In the genomic region with DNA sequence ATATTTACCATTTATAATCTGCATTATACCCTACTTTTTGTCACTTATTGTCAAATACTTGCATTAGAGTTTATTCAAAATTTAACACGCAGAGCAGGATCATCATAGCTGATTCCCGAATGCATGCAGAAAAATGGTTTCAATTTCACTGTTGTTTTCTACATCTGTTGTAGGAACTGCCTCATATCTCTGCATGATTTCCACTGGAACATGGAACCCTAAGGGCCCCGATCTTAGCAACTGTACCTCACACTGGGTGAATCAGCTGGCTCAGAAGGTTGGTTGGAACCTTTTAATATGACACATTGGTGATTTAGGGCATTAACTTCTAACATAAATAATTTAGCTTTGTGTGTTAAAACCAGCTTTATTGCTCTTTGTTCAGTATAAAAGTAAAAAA, we compare ENCODE assay signal across 23 cellular contexts.
A peak's percentile ranks its signal among the peaks of the same experiment; 100 is the strongest.
DNase-seq lines count a peak whose midpoint lies in the region; ATAC-seq, FAIRE-seq and TF ChIP-seq lines count a peak whose summit lies in the region.
"Had no signal": no experiment of that assay in that cellular context is flagged by ENCODE, and none has a peak within 500 bp of the region (broad histone marks: within the 10 kb centered on the region; RNA-seq: fewer than 3 reads in every experiment).

No MANE protein-coding gene starts in this region.

- no peak for TF ChIP-seq CTCF in foreskin fibroblast (IDR thresholded peaks at IDR 0.05; ENCODE audit: low read depth, low read length)
- no peak for TF ChIP-seq CTCF in brain microvascular endothelial cell (IDR thresholded peaks at IDR 0.05; ENCODE audit: low read depth, low read length, missing control alignments)

- H3K4me3 ChIP-seq in foreskin fibroblast (ENCODE audit: low read depth in 1 of 2, low read length in 2 of 2) (peak overlapping the region; percentile 0 to 35), brain microvascular endothelial cell (ENCODE audit: low read depth, low read length) (no peak overlapping the region)
- H3K4me3 ChIP-seq: PC-9 had no signal

- H3K27ac ChIP-seq in brain microvascular endothelial cell = no peak overlapping the region
- H3K27ac ChIP-seq: 22Rv1, PC-9, RWPE1 had no signal

- no peak for FAIRE-seq in GM19239 (lab: Jason Lieb, UNC)
- FAIRE-seq: H1, HepG2 had no signal

- DNase-seq in NCI-H1694 treated with DMSO at 0.1 percent for 48 hours (lab: John Stamatoyannopoulos, UW) (peak; percentile 17), NCI-H1694 (lab: John Stamatoyannopoulos, UW) (no peak), OCI-M1 (lab: John Stamatoyannopoulos, UW) (peak; percentile 12), foreskin fibroblast (peak in 1 of 2 donors; percentile 40), smooth muscle cell of the brain vasculature (ENCODE audit: low read depth, low spot score) (peak; percentile 7), brain microvascular endothelial cell (no peak), GM19239 (ENCODE audit: insufficient read length, low spot score) (no peak)
- DNase-seq: BE2C; CD4-positive, CD25-positive, alpha-beta regulatory T cell; COR-L47; GF-D8; KG1; NCI-H1417 treated with DMSO at 0.1 percent for 48 hours; NCI-H2081 treated with DMSO at 0.1 percent for 48 hours; NCI-H2227 treated with DMSO at 0.1 percent for 48 hours; NCI-H510A treated with DMSO at 0.1 percent for 48 hours; PC-9; SIG-M5 had no signal

- no peak for ATAC-seq in GM19452 (IDR thresholded peaks at IDR 0.05; ENCODE audit: unreplicated experiment)
- ATAC-seq: HepG2 had no signal

- H3K36me3 ChIP-seq in brain microvascular endothelial cell (replicated peaks) = no peaks in the 10 kb centered on the region
- H3K36me3 ChIP-seq: BE2C had no signal

- in situ Hi-C loops in brain microvascular endothelial cell (cut with HindIII; ENCODE audit: low pct_ligation_motif_present, low sequenced_read_pairs) = no loop called here

- H3K27me3 ChIP-seq in brain microvascular endothelial cell (replicated peaks) = no peaks in the 10 kb centered on the region
- H3K27me3 ChIP-seq: BE2C had no signal

Comparison
In these comparisons a context has a peak if more than half of its experiments do, and no peak if none do; other contexts are left out.
1. DNase-seq: peak in NCI-H1694 treated with DMSO at 0.1 percent for 48 hours (single experiment), OCI-M1 (single experiment) and smooth muscle cell of the brain vasculature (single experiment); none in NCI-H1694 (single experiment), brain microvascular endothelial cell (single experiment) and GM19239 (single experiment).